ENCODE assay signal across 1 cellular context in the genomic region with DNA sequence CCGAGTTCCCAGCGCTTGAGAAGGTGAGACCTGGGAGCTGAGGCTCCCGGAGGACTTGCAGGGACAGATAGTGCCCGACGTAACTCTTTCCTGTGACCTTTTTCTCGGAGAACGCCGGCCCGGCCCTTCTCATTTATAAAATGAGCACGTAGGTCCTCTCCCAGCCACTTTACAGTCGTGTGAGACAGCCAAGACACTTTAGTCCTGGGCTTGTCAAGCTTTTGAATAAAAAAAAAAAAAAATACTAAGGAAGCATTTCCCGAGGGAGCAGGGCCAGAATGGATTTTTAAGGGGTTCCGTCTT.
TF ChIP-seq lines count a peak whose summit lies in the region.

No MANE protein-coding gene starts in this region.

TF ChIP-seq in GM23338, 12 proteins besides CTCF, POLR2A, EP300 and RAD21 (continued from another document):
- TF ChIP-seq, protein P1, sequence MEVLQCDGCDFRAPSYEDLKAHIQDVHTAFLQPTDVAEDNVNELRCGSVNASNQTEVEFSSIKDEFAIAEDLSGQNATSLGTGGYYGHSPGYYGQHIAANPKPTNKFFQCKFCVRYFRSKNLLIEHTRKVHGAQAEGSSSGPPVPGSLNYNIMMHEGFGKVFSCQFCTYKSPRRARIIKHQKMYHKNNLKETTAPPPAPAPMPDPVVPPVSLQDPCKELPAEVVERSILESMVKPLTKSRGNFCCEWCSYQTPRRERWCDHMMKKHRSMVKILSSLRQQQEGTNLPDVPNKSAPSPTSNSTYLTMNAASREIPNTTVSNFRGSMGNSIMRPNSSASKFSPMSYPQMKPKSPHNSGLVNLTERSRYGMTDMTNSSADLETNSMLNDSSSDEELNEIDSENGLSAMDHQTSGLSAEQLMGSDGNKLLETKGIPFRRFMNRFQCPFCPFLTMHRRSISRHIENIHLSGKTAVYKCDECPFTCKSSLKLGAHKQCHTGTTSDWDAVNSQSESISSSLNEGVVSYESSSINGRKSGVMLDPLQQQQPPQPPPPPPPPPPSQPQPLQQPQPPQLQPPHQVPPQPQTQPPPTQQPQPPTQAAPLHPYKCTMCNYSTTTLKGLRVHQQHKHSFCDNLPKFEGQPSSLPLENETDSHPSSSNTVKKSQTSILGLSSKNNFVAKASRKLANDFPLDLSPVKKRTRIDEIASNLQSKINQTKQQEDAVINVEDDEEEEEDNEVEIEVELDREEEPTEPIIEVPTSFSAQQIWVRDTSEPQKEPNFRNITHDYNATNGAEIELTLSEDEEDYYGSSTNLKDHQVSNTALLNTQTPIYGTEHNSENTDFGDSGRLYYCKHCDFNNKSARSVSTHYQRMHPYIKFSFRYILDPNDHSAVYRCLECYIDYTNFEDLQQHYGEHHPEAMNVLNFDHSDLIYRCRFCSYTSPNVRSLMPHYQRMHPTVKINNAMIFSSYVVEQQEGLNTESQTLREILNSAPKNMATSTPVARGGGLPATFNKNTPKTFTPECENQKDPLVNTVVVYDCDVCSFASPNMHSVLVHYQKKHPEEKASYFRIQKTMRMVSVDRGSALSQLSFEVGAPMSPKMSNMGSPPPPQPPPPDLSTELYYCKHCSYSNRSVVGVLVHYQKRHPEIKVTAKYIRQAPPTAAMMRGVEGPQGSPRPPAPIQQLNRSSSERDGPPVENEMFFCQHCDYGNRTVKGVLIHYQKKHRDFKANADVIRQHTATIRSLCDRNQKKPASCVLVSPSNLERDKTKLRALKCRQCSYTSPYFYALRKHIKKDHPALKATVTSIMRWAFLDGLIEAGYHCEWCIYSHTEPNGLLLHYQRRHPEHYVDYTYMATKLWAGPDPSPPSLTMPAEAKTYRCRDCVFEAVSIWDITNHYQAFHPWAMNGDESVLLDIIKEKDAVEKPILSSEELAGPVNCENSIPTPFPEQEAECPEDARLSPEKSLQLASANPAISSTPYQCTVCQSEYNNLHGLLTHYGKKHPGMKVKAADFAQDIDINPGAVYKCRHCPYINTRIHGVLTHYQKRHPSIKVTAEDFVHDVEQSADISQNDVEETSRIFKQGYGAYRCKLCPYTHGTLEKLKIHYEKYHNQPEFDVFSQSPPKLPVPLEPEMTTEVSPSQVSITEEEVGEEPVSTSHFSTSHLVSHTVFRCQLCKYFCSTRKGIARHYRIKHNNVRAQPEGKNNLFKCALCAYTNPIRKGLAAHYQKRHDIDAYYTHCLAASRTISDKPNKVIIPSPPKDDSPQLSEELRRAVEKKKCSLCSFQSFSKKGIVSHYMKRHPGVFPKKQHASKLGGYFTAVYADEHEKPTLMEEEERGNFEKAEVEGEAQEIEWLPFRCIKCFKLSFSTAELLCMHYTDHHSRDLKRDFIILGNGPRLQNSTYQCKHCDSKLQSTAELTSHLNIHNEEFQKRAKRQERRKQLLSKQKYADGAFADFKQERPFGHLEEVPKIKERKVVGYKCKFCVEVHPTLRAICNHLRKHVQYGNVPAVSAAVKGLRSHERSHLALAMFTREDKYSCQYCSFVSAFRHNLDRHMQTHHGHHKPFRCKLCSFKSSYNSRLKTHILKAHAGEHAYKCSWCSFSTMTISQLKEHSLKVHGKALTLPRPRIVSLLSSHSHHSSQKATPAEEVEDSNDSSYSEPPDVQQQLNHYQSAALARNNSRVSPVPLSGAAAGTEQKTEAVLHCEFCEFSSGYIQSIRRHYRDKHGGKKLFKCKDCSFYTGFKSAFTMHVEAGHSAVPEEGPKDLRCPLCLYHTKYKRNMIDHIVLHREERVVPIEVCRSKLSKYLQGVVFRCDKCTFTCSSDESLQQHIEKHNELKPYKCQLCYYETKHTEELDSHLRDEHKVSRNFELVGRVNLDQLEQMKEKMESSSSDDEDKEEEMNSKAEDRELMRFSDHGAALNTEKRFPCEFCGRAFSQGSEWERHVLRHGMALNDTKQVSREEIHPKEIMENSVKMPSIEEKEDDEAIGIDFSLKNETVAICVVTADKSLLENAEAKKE (CRISPR knock-in tag; IDR thresholded peaks at IDR 0.05): no peak
- TF ChIP-seq CREB1 (CRISPR knock-in tag; IDR thresholded peaks at IDR 0.05; ENCODE audit: low read depth) (no peak), EZH2 (IDR thresholded peaks at IDR 0.05; ENCODE audit: low read depth, unreplicated experiment) (no peak), JUNB (IDR thresholded peaks at IDR 0.05; ENCODE audit: unreplicated experiment) (no peak), NANOG (IDR thresholded peaks at IDR 0.05; ENCODE audit: borderline replicate concordance) (no peak), STAT1 (IDR thresholded peaks at IDR 0.05; ENCODE audit: unreplicated experiment) (no peak)
- TF ChIP-seq, protein P2, sequence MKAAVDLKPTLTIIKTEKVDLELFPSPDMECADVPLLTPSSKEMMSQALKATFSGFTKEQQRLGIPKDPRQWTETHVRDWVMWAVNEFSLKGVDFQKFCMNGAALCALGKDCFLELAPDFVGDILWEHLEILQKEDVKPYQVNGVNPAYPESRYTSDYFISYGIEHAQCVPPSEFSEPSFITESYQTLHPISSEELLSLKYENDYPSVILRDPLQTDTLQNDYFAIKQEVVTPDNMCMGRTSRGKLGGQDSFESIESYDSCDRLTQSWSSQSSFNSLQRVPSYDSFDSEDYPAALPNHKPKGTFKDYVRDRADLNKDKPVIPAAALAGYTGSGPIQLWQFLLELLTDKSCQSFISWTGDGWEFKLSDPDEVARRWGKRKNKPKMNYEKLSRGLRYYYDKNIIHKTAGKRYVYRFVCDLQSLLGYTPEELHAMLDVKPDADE (IDR thresholded peaks at IDR 0.05): no peak
